15 cellular contexts compared by ENCODE assay signal in genomic region chr5:16502866-16503265, GRCh38. TPM values are rescaled to one million over a fixed set of nuclear protein-coding genes. Genes with fewer than 3 reads are reported as not detected.
DNase-seq lines count a peak whose midpoint lies in the region; ATAC-seq and TF ChIP-seq lines count a peak whose summit lies in the region.
"Had no signal": no experiment of that assay in that cellular context is flagged by ENCODE, and none has a peak within 500 bp of the region (broad histone marks: within the 10 kb centered on the region; RNA-seq: fewer than 3 reads in every experiment).

No MANE protein-coding gene starts in this region.

- no peaks in the 10 kb centered on the region for H3K36me3 Mint-ChIP-seq in neural progenitor cell

- no peaks in the 10 kb centered on the region for H3F3A ChIP-seq in neural progenitor cell (ENCODE audit: low read depth)

- H3K4me3 Mint-ChIP-seq in neural progenitor cell, result no peak overlapping the region
- H3K4me3 Mint-ChIP-seq: activated CD8-positive, alpha-beta T cell treated with anti-CD3 and anti-CD28 coated beads, Interleukin-2, amount 10 ng/mL, durations not matched to agents 7 days and 5 days; activated naive CD8-positive, alpha-beta T cell treated with anti-CD3 and anti-CD28 coated beads, Interleukin-2, amount 50 U/mL, for 24 hours had no signal

- DNase-seq in Caki2 (ENCODE audit: low read depth) (peak; percentile 74), M059J (ENCODE audit: low read depth) (peak; percentile 73), astrocyte of the hippocampus (ENCODE audit: low read depth, low spot score) (peak; percentile 30), neural progenitor cell (ENCODE audit: low spot score) (peak; percentile 27), T-helper 9 cell (no peak), NCI-H345 (lab: John Stamatoyannopoulos, UW) (no peak)
- DNase-seq: activated CD8-positive, alpha-beta T cell treated with anti-CD3 and anti-CD28 coated beads, Interleukin-2, amount 10 ng/mL, durations not matched to agents 7 days and 5 days; activated naive CD8-positive, alpha-beta T cell treated with anti-CD3 and anti-CD28 coated beads, Interleukin-2, amount 50 U/mL, for 24 hours; NCI-H1436 treated with DMSO at 0.1 percent for 48 hours; NCI-H524; stimulated activated naive CD4-positive, alpha-beta T cell treated with Interleukin-2 at 50 U/mL for 16 hours; SW 1271; WERI-Rb-1 had no signal

- H3K27ac ChIP-seq in neural progenitor cell, result no peak overlapping the region
- H3K27ac ChIP-seq: WERI-Rb-1 had no signal

- no peaks in the 10 kb centered on the region for H3K79me2 ChIP-seq in neural progenitor cell (ENCODE audit: low read depth)

- H3K27me3 ChIP-seq in neural progenitor cell, result no peaks in the 10 kb centered on the region

- in situ Hi-C loops in Caki2 (cut with HindIII; ENCODE audit: low pct_unique_long_range_greater_than_20kb, low sequenced_read_pairs), result no loop called here

- H3K4me3 ChIP-seq in neural progenitor cell, result no peak overlapping the region

- H3K27ac Mint-ChIP-seq in neural progenitor cell, result no peak overlapping the region
- H3K27ac Mint-ChIP-seq: activated CD8-positive, alpha-beta T cell treated with anti-CD3 and anti-CD28 coated beads, Interleukin-2, amount 10 ng/mL, durations not matched to agents 7 days and 5 days; activated naive CD8-positive, alpha-beta T cell treated with anti-CD3 and anti-CD28 coated beads, Interleukin-2, amount 50 U/mL, for 24 hours had no signal

- H3K9me3 Mint-ChIP-seq in neural progenitor cell, result peaks cover 2% of the 10 kb centered on the region

- no peaks in the 10 kb centered on the region for H3K36me3 ChIP-seq in neural progenitor cell
- H3K36me3 ChIP-seq: WERI-Rb-1 had no signal

- no peaks in the 10 kb centered on the region for H4K20me1 ChIP-seq in neural progenitor cell (ENCODE audit: low read depth)

- peaks cover 10% of the 10 kb centered on the region for H3K4me1 Mint-ChIP-seq in neural progenitor cell

- H3K27me3 Mint-ChIP-seq in neural progenitor cell (ENCODE audit: insufficient read depth, low read depth), result peaks cover 5% of the 10 kb centered on the region
- H3K27me3 Mint-ChIP-seq: activated naive CD8-positive, alpha-beta T cell treated with anti-CD3 and anti-CD28 coated beads, Interleukin-2, amount 50 U/mL, for 24 hours had no signal

- ATAC-seq in HG03135 (IDR thresholded peaks at IDR 0.05; ENCODE audit: unreplicated experiment) (no peak), HG03378 (IDR thresholded peaks at IDR 0.05; ENCODE audit: unreplicated experiment) (no peak)
- ATAC-seq: activated CD8-positive, alpha-beta T cell treated with anti-CD3 and anti-CD28 coated beads, Interleukin-2, amount 10 ng/mL, durations not matched to agents 7 days and 5 days; activated naive CD8-positive, alpha-beta T cell treated with anti-CD3 and anti-CD28 coated beads, Interleukin-2, amount 50 U/mL, for 24 hours had no signal

- no peaks in the 10 kb centered on the region for H3K9me3 ChIP-seq in neural progenitor cell (ENCODE audit: low read depth)

- no peak for TF ChIP-seq CTCF in neural progenitor cell (IDR thresholded peaks at IDR 0.05)

- no peak overlapping the region for H2AFZ ChIP-seq in neural progenitor cell (replicated peaks)

- no peak overlapping the region for H3K4me2 ChIP-seq in neural progenitor cell

- no peak overlapping the region for H3K9ac ChIP-seq in neural progenitor cell

- no peaks in the 10 kb centered on the region for H3K4me1 ChIP-seq in neural progenitor cell

RNA-seq across cellular contexts. Expression of gene ZNF622, which starts 37.3 kb away (rescaled TPM):
- total RNA-seq in Caki2 (2014; rRNA removed; shearing (Covaris generic); ENCODE audit: low replicate concordance), result 35.3 and 52.4 TPM in 2 replicates
- 25.9 and 49.3 TPM in 2 replicates for total RNA-seq in M059J (2014; rRNA removed; shearing (Covaris generic))
- total RNA-seq in neural progenitor cell (ENCODE audit: low replicate concordance), result 14.6 and 21.8 TPM in 2 replicates

Comparison
In these comparisons a context has a peak if more than half of its experiments do, and no peak if none do; other contexts are left out.
1. DNase-seq: peak in Caki2 (single experiment), M059J (single experiment), astrocyte of the hippocampus (single experiment) and neural progenitor cell (single experiment); none in T-helper 9 cell (single experiment) and NCI-H345 (single experiment).